ENCODE assay signal across 24 cellular contexts in genomic region chr19:17262557-17262956, GRCh38. TPM values are rescaled to one million over a fixed set of nuclear protein-coding genes. Genes with fewer than 3 reads are reported as not detected.
A peak's percentile ranks its signal among the peaks of the same experiment; 100 is the strongest.
DNase-seq lines count a peak whose midpoint lies in the region; ATAC-seq and TF ChIP-seq lines count a peak whose summit lies in the region.
"Had no signal": no experiment of that assay in that cellular context is flagged by ENCODE, and none has a peak within 500 bp of the region (broad histone marks: within the 10 kb centered on the region; RNA-seq: fewer than 3 reads in every experiment).

No MANE protein-coding gene starts in this region.

- H3K27ac Mint-ChIP-seq in endodermal cell (no peak overlapping the region), mesothelial cell of epicardium (peak overlapping the region; percentile 25)
- H3K27ac Mint-ChIP-seq: CD14-positive monocyte, HFFc6 had no signal

- H3K4me3 Mint-ChIP-seq in endodermal cell: no peak overlapping the region
- H3K4me3 Mint-ChIP-seq in mesothelial cell of epicardium: no peak overlapping the region
- H3K4me3 Mint-ChIP-seq: CD14-positive monocyte, HFFc6 had no signal

- no peak for TF ChIP-seq POLR2A in vagina (IDR thresholded peaks at IDR 0.05)

- H3K36me3 Mint-ChIP-seq in endodermal cell (ENCODE audit: low read depth): peaks cover 3% of the 10 kb centered on the region
- H3K36me3 Mint-ChIP-seq in mesothelial cell of epicardium: no peaks in the 10 kb centered on the region
- H3K36me3 Mint-ChIP-seq: CD14-positive monocyte had no signal

- intact Hi-C loops in right cardiac atrium (cut with DNase I): no loop called here
- intact Hi-C loops in left cardiac atrium (cut with DNase I): no loop called here
- intact Hi-C loops in upper lobe of right lung (cut with DNase I): no loop called here
- intact Hi-C loops in vagina (cut with DNase I): no loop called here

- no peak overlapping the region for H3K9ac ChIP-seq in endodermal cell (ENCODE audit: extremely low read depth, low read length, poor library complexity, severe bottlenecking)

- H3K4me1 ChIP-seq in right cardiac atrium (ENCODE audit: control insufficient read depth, insufficient read depth, low read length) (no peaks in the 10 kb centered on the region), endodermal cell (ENCODE audit: control insufficient read depth, insufficient read depth, low read length) (no peaks in the 10 kb centered on the region), upper lobe of right lung (no peaks in the 10 kb centered on the region), vagina (peaks cover 2% of the 10 kb centered on the region)

- H3K27me3 Mint-ChIP-seq in endodermal cell (ENCODE audit: insufficient read depth): no peaks in the 10 kb centered on the region
- H3K27me3 Mint-ChIP-seq in mesothelial cell of epicardium (ENCODE audit: low read depth): peaks cover 2% of the 10 kb centered on the region

- ATAC-seq in right cardiac atrium (no peak), left cardiac atrium (no peak), upper lobe of right lung (no peak)
- ATAC-seq: Panc1 had no signal

- H3K9me3 Mint-ChIP-seq in endodermal cell (no peaks in the 10 kb centered on the region), mesothelial cell of epicardium (no peaks in the 10 kb centered on the region)

- 49% methylated on average over 16 of the region's 16 CpGs for WGBS in right cardiac atrium
- 92 to 94% methylated on average over 2 to 16 of the region's 16 CpGs for WGBS in endodermal cell (ENCODE audit: insufficient coverage in 1 of 2, insufficient read length in 1 of 2), 2 experiments

- no peak for TF ChIP-seq CTCF in endodermal cell (conservative IDR thresholded peaks at IDR 0.05)
- TF ChIP-seq CTCF in mesothelial cell of epicardium (IDR thresholded peaks at IDR 0.05; ENCODE audit: unreplicated experiment): no peak
- no peak for TF ChIP-seq CTCF in upper lobe of right lung (IDR thresholded peaks at IDR 0.05)
- TF ChIP-seq CTCF in vagina (IDR thresholded peaks at IDR 0.05): no peak

- peak overlapping the region; percentile 22 for H3K4me3 ChIP-seq in right cardiac atrium (ENCODE audit: low read length)
- no peak overlapping the region for H3K4me3 ChIP-seq in endodermal cell (ENCODE audit: low read length)
- H3K4me3 ChIP-seq in upper lobe of right lung: peak overlapping the region; percentile 52
- H3K4me3 ChIP-seq in vagina: no peak overlapping the region

- DNase-seq in right cardiac atrium: peak in 1 of 3 donors; percentile 45
- no peak for DNase-seq in left cardiac atrium
- DNase-seq in endodermal cell: no peak
- DNase-seq in mesothelial cell of epicardium (ENCODE audit: low spot score in 2 of 2, unreplicated experiment in 2 of 2): no peak
- DNase-seq in upper lobe of right lung: no peak
- DNase-seq in vagina (ENCODE audit: extremely low spot score in 2 of 2): no peak
- no peak for DNase-seq in middle frontal gyrus (ENCODE audit: extremely low spot score, low spot score)
- no peak for DNase-seq in stimulated activated CD8-positive, alpha-beta memory T cell treated with anti-CD3 and anti-CD28 coated beads, Interleukin-4, amount 100 ng/mL, for 48 hours
- DNase-seq: DMS53; GF-D8; HFFc6; KG1; NCI-H1092; NCI-H146; NCI-H2029; NCI-H226; NCI-H510A treated with DMSO at 0.1 percent for 48 hours; NCI-H774; NK-92 treated with Interleukin-12 subunit alpha and Interleukin-12 subunit beta, amount 100 ng/mL, for 24 hours had no signal

- H3K4me1 Mint-ChIP-seq in endodermal cell (peaks cover 6% of the 10 kb centered on the region), mesothelial cell of epicardium (peaks cover 6% of the 10 kb centered on the region)

- no peak overlapping the region for H3K27ac ChIP-seq in right cardiac atrium (ENCODE audit: low read length)
- peak overlapping the region; percentile 32 for H3K27ac ChIP-seq in endodermal cell (ENCODE audit: low read depth, low read length)
- H3K27ac ChIP-seq in upper lobe of right lung: no peak overlapping the region
- H3K27ac ChIP-seq in vagina: no peak overlapping the region
- H3K27ac ChIP-seq: HL-60 had no signal

- H3K27me3 ChIP-seq in right cardiac atrium (ENCODE audit: control insufficient read depth, insufficient read depth) (no peaks in the 10 kb centered on the region), endodermal cell (ENCODE audit: control insufficient read depth, insufficient read depth, low read length, poor library complexity, severe bottlenecking) (no peaks in the 10 kb centered on the region), upper lobe of right lung (no peaks in the 10 kb centered on the region), vagina (no peaks in the 10 kb centered on the region)

- H3K9me3 ChIP-seq in right cardiac atrium (ENCODE audit: control insufficient read depth, low read length): no peaks in the 10 kb centered on the region
- no peaks in the 10 kb centered on the region for H3K9me3 ChIP-seq in endodermal cell (ENCODE audit: control insufficient read depth, low read length)
- H3K9me3 ChIP-seq in upper lobe of right lung: no peaks in the 10 kb centered on the region
- no peaks in the 10 kb centered on the region for H3K9me3 ChIP-seq in vagina

- H3K36me3 ChIP-seq in endodermal cell (ENCODE audit: control insufficient read depth, insufficient read depth, low read length) (no peaks in the 10 kb centered on the region), upper lobe of right lung (no peaks in the 10 kb centered on the region), vagina (no peaks in the 10 kb centered on the region)

RNA-seq across cellular contexts. Expression of gene USHBP1, which starts 2.0 kb away (rescaled TPM):
- 1 to 10 TPM; 2.7 to 5.6 (median 3.5) TPM for total RNA-seq in right cardiac atrium
- 10.1 TPM for polyA plus RNA-seq in right cardiac atrium
- 1 to 10 TPM; 6.5 to 6.7 TPM for total RNA-seq in left cardiac atrium
- total RNA-seq in endodermal cell: 1 to 10 TPM; 3.8 to 6.2 TPM
- 1.2 TPM for polyA plus RNA-seq in endodermal cell (2013, experiment 1 of 2)
- 1.2 TPM for polyA plus RNA-seq in endodermal cell (2013, experiment 2 of 2)
- total RNA-seq in mesothelial cell of epicardium: 0.45 TPM in 1 of 3 replicates, not detected in the others
- total RNA-seq in upper lobe of right lung: 14.0 TPM
- total RNA-seq in vagina: 20.4 TPM
- total RNA-seq: H4, HFFc6, SK-MEL-5 had no signal
- polyA plus RNA-seq: CD14-positive monocyte had no signal

RNA-seq across cellular contexts. Expression of gene BABAM1, which starts 4.7 kb away (rescaled TPM):
- 10 to 100 TPM; 70.0 to 80.6 (median 75.4) TPM for total RNA-seq in right cardiac atrium
- polyA plus RNA-seq in right cardiac atrium: 80.7 TPM
- total RNA-seq in left cardiac atrium: 10 to 100 TPM; 67.2 to 68.3 TPM
- 100 to 1,000 TPM; 136 to 151 TPM for total RNA-seq in endodermal cell
- 92.0 TPM for polyA plus RNA-seq in endodermal cell (2013, experiment 1 of 2)
- polyA plus RNA-seq in endodermal cell (2013, experiment 2 of 2): 81.9 TPM
- total RNA-seq in mesothelial cell of epicardium: 91.6 to 98.6 TPM (median 92.2 TPM) in 3 replicates
- total RNA-seq in upper lobe of right lung: 67.9 TPM
- total RNA-seq in vagina: 59.7 TPM

RNA-seq across cellular contexts. Expression of gene NR2F6, which starts 16.8 kb away (rescaled TPM):
- total RNA-seq in right cardiac atrium (10 to 100 TPM; 38.6 to 57.5 (median 45.7) TPM), left cardiac atrium (10 to 100 TPM; 40.5 to 49.9 TPM), endodermal cell (100 to 1,000 TPM; 103 to 107 TPM), mesothelial cell of epicardium (59.1 to 61.8 TPM (median 61.2 TPM) in 3 replicates), upper lobe of right lung (41.7 TPM), vagina (41.3 TPM)
- polyA plus RNA-seq in right cardiac atrium: 28.6 TPM
- polyA plus RNA-seq in endodermal cell (2013, experiment 1 of 2): 59.2 TPM
- 54.2 TPM for polyA plus RNA-seq in endodermal cell (2013, experiment 2 of 2)

RNA-seq across cellular contexts. Expression of gene ANKLE1, which starts 19.1 kb away (rescaled TPM):
- total RNA-seq in right cardiac atrium: under 1 TPM; 0.11 to 0.53 (median 0.21) TPM
- polyA plus RNA-seq in right cardiac atrium: 0.18 TPM
- under 1 TPM; 0.37 to 0.47 TPM for total RNA-seq in left cardiac atrium
- total RNA-seq in endodermal cell: 1 to 10 TPM; 4.6 to 9.9 TPM
- 4.4 TPM for polyA plus RNA-seq in endodermal cell (2013, experiment 1 of 2)
- polyA plus RNA-seq in endodermal cell (2013, experiment 2 of 2): 5.1 TPM
- 3.6 to 4.1 TPM (median 3.7 TPM) in 3 replicates for total RNA-seq in mesothelial cell of epicardium
- 0.64 TPM for total RNA-seq in upper lobe of right lung
- 2.9 TPM for total RNA-seq in vagina

RNA-seq across cellular contexts. Expression of gene OCEL1, which starts 36.5 kb away (rescaled TPM):
- total RNA-seq in right cardiac atrium (10 to 100 TPM; 16.5 to 27.8 (median 22.6) TPM), left cardiac atrium (10 to 100 TPM; 18.7 to 25.3 TPM), endodermal cell (10 to 100 TPM; 23.1 to 29.1 TPM), mesothelial cell of epicardium (14.3 to 19.2 TPM (median 16.2 TPM) in 3 replicates), upper lobe of right lung (31.6 TPM), vagina (24.1 TPM)
- polyA plus RNA-seq in right cardiac atrium: 37.5 TPM
- polyA plus RNA-seq in endodermal cell (2013, experiment 1 of 2): 16.5 TPM
- polyA plus RNA-seq in endodermal cell (2013, experiment 2 of 2): 15.0 TPM

Comparison
In these comparisons a context has a peak if more than half of its experiments do, and no peak if none do; other contexts are left out.
1. H3K4me3 ChIP-seq: peak in right cardiac atrium (single experiment) and upper lobe of right lung (single experiment); none in endodermal cell (single experiment) and vagina (0 of 2).